In genomic region chr14:39562175-39562574, GRCh38 we compare ENCODE assay signal across 2 cellular contexts.
TF ChIP-seq lines count a peak whose summit lies in the region.

No MANE protein-coding gene starts in this region.

TF ChIP-seq in HepG2, 621 proteins besides CTCF, POLR2A, EP300 and RAD21 (continued from another document):
- TF ChIP-seq TBL1XR1 (IDR thresholded peaks at IDR 0.05; ENCODE audit: borderline replicate concordance, low read length, partially characterized antibody) (no peak), NR2F6 (IDR thresholded peaks at IDR 0.05) (peak; percentile 53; the same call in 1 of the 2 replicates), NR2F6 (CRISPR knock-in tag; IDR thresholded peaks at IDR 0.05) (no peak), HOXA7 (CRISPR knock-in tag; IDR thresholded peaks at IDR 0.05) (no peak), ZNF414 (CRISPR knock-in tag; IDR thresholded peaks at IDR 0.05) (no peak)

TF ChIP-seq in GM12878, 131 proteins besides CTCF, POLR2A, EP300 and RAD21 (continued from another document):
- TF ChIP-seq NR2F1 (conservative IDR thresholded peaks at IDR 0.05) (0 out of 2 replicates have a peak, but pooled peaks have one; percentile 29), SMARCA5 (IDR thresholded peaks at IDR 0.05) (no peak)
TF ChIP-seq in GM12878: peak in this region for 2.
